35 cellular contexts compared by ENCODE assay signal in the genomic region with DNA sequence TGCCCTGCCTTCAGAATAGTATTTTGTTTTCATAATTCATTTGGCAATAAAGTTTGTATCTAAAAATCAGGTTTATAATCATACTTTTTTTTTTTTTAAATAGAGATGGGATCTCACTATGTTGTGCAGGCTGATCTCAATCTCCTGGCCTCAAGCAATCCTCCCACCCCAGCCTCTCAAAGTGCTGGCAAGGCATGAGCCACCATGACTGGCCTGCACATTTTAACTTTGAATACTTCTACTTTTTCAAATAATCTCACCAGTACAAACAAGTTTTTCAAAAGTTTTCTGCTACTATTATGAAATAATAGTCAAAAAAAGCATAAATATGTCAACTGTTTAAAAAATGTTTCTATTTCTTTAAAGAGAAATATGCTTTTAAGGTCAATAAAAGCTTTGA.
"Had no signal": no experiment of that assay in that cellular context is flagged by ENCODE, and none has a peak within 500 bp of the region (broad histone marks: within the 10 kb centered on the region; RNA-seq: fewer than 3 reads in every experiment).

No MANE protein-coding gene starts in this region.

- H3K4me1 Mint-ChIP-seq: activated B cell treated with CpG ODN at 0.5 μM for 24 hours; activated naive CD4-positive, alpha-beta T cell treated with anti-CD3 and anti-CD28 coated beads, Interleukin-2, amount 50 U/mL, for 24 hours; activated naive CD8-positive, alpha-beta T cell treated with anti-CD3 and anti-CD28 coated beads for 36 hours; activated naive CD8-positive, alpha-beta T cell treated with anti-CD3 and anti-CD28 coated beads, Interleukin-2, amount 50 U/mL, for 24 hours had no signal

- H3K9me3 ChIP-seq: adrenal gland, esophagus squamous epithelium, gastroesophageal sphincter, heart right ventricle had no signal

- H3K27me3 ChIP-seq: adrenal gland, brain microvascular endothelial cell, esophagus squamous epithelium, gastroesophageal sphincter had no signal

- H3K4me3 ChIP-seq: adrenal gland, esophagus squamous epithelium, gastroesophageal sphincter, heart right ventricle had no signal

- H3K36me3 Mint-ChIP-seq: activated naive CD8-positive, alpha-beta T cell treated with anti-CD3 and anti-CD28 coated beads for 36 hours had no signal

- H3K4me3 Mint-ChIP-seq: activated B cell treated with CpG ODN at 0.5 μM for 24 hours; activated CD8-positive, alpha-beta T cell treated with anti-CD3 and anti-CD28 coated beads for 36 hours; activated naive CD4-positive, alpha-beta T cell treated with anti-CD3 and anti-CD28 coated beads for 36 hours; activated naive CD4-positive, alpha-beta T cell treated with anti-CD3 and anti-CD28 coated beads, Interleukin-2, amount 50 U/mL, for 24 hours; activated naive CD8-positive, alpha-beta T cell treated with anti-CD3 and anti-CD28 coated beads for 36 hours; activated naive CD8-positive, alpha-beta T cell treated with anti-CD3 and anti-CD28 coated beads, Interleukin-2, amount 50 U/mL, for 24 hours; activated T-cell treated with anti-CD3 and anti-CD28 coated beads, Interleukin-2, amount 50 U/mL, for 4 hours; activated T-helper 17 cell treated with anti-CD3 and anti-CD28 coated beads, Interleukin-2, amount 50 U/mL, for 72 hours; central memory CD8-positive, alpha-beta T cell; effector memory CD8-positive, alpha-beta T cell; T-cell; T-helper 1 cell treated with Interleukin-12 subunit alpha and Interleukin-12 subunit beta and Interleukin-4 antibody, amounts not matched to agents 30 μg/mL and 1 μg/mL, for 36 hours; T-helper 2 cell treated with Interferon-gamma antibody and Interleukin-4, amounts not matched to agents 5 μg/mL and 100 μg/mL, for 36 hours had no signal

- H3K27ac Mint-ChIP-seq: activated B cell treated with CpG ODN at 0.5 μM for 24 hours; activated CD8-positive, alpha-beta T cell treated with anti-CD3 and anti-CD28 coated beads for 36 hours; activated naive CD4-positive, alpha-beta T cell treated with anti-CD3 and anti-CD28 coated beads for 36 hours; activated naive CD4-positive, alpha-beta T cell treated with anti-CD3 and anti-CD28 coated beads, Interleukin-2, amount 50 U/mL, for 24 hours; activated naive CD8-positive, alpha-beta T cell treated with anti-CD3 and anti-CD28 coated beads for 36 hours; activated naive CD8-positive, alpha-beta T cell treated with anti-CD3 and anti-CD28 coated beads, Interleukin-2, amount 50 U/mL, for 24 hours; activated T-helper 17 cell treated with anti-CD3 and anti-CD28 coated beads, Interleukin-2, amount 50 U/mL, for 72 hours; T-cell; T-helper 1 cell treated with Interleukin-12 subunit alpha and Interleukin-12 subunit beta and Interleukin-4 antibody, amounts not matched to agents 30 μg/mL and 1 μg/mL, for 36 hours; T-helper 2 cell treated with Interferon-gamma antibody and Interleukin-4, amounts not matched to agents 5 μg/mL and 100 μg/mL, for 36 hours had no signal

- H3K27me3 Mint-ChIP-seq: activated B cell treated with CpG ODN at 0.5 μM for 24 hours; activated CD8-positive, alpha-beta T cell treated with anti-CD3 and anti-CD28 coated beads for 36 hours; activated naive CD4-positive, alpha-beta T cell treated with anti-CD3 and anti-CD28 coated beads, Interleukin-2, amount 50 U/mL, for 24 hours; activated naive CD8-positive, alpha-beta T cell treated with anti-CD3 and anti-CD28 coated beads for 36 hours; activated naive CD8-positive, alpha-beta T cell treated with anti-CD3 and anti-CD28 coated beads, Interleukin-2, amount 50 U/mL, for 24 hours; activated T-helper 17 cell treated with anti-CD3 and anti-CD28 coated beads, Interleukin-2, amount 50 U/mL, for 72 hours; central memory CD8-positive, alpha-beta T cell; effector memory CD8-positive, alpha-beta T cell; T-cell had no signal

- H3K4me1 ChIP-seq: adrenal gland, esophagus squamous epithelium, gastroesophageal sphincter had no signal

- H3K36me3 ChIP-seq: adrenal gland, brain microvascular endothelial cell, gastroesophageal sphincter, WERI-Rb-1 had no signal

- FAIRE-seq: bronchial epithelial cell, endothelial cell of umbilical vein had no signal

- H3K27ac ChIP-seq: adrenal gland, brain microvascular endothelial cell, epithelial cell of prostate, esophagus squamous epithelium, gastroesophageal sphincter, heart right ventricle, WERI-Rb-1 had no signal

- DNase-seq: activated B cell treated with CpG ODN at 0.5 μM for 24 hours; activated CD4-positive, alpha-beta T cell treated with anti-CD3 and anti-CD28 coated beads for 48 hours; activated CD4-positive, alpha-beta T cell treated with anti-CD3 and anti-CD28 coated beads, Interleukin-2, amount 50 U/mL, for 1 hour; activated CD4-positive, alpha-beta T cell treated with anti-CD3 and anti-CD28 coated beads, Interleukin-2, amount 50 U/mL, for 48 hours; activated CD8-positive, alpha-beta memory T cell treated with anti-CD3 and anti-CD28 coated beads for 24 hours; activated CD8-positive, alpha-beta T cell treated with anti-CD3 and anti-CD28 coated beads for 36 hours; activated effector memory CD4-positive, alpha-beta T cell treated with anti-CD3 and anti-CD28 coated beads, Interleukin-2, amount 50 U/mL, for 16 hours; activated naive CD4-positive, alpha-beta T cell treated with anti-CD3 and anti-CD28 coated beads for 36 hours; activated naive CD8-positive, alpha-beta T cell treated with anti-CD3 and anti-CD28 coated beads for 36 hours; activated naive CD8-positive, alpha-beta T cell treated with anti-CD3 and anti-CD28 coated beads, Interleukin-2, amount 50 U/mL, for 24 hours; activated T-cell treated with anti-CD3 and anti-CD28 coated beads, Interleukin-2, amount 50 U/mL, for 4 hours; adrenal gland; amygdala; aorta; brain microvascular endothelial cell; cortex of kidney; dermis blood vessel endothelial cell; effector CD4-positive, alpha-beta T cell; effector memory CD8-positive, alpha-beta T cell; esophagus squamous epithelium; foreskin melanocyte; heart right ventricle; T-cell; T1000; WERI-Rb-1 had no signal

- ATAC-seq: activated CD4-positive, CD25-positive, alpha-beta regulatory T cell treated with anti-CD3 and anti-CD28 coated beads, Interleukin-2, amount 50 U/mL, for 24 hours; activated CD8-positive, alpha-beta T cell treated with anti-CD3 and anti-CD28 coated beads for 36 hours; activated naive CD8-positive, alpha-beta T cell treated with anti-CD3 and anti-CD28 coated beads, Interleukin-2, amount 50 U/mL, for 24 hours; activated T-cell treated with anti-CD3 and anti-CD28 coated beads, Interleukin-2, amount 50 U/mL, for 4 hours; activated T-helper 17 cell treated with anti-CD3 and anti-CD28 coated beads, Interleukin-2, amount 50 U/mL, for 72 hours; effector memory CD8-positive, alpha-beta T cell; gastroesophageal sphincter; heart right ventricle; T-cell had no signal

- H3K9me3 Mint-ChIP-seq: activated B cell treated with CpG ODN at 0.5 μM for 24 hours; activated CD8-positive, alpha-beta T cell treated with anti-CD3 and anti-CD28 coated beads for 36 hours; activated naive CD4-positive, alpha-beta T cell treated with anti-CD3 and anti-CD28 coated beads for 36 hours; activated naive CD4-positive, alpha-beta T cell treated with anti-CD3 and anti-CD28 coated beads, Interleukin-2, amount 50 U/mL, for 24 hours; activated naive CD8-positive, alpha-beta T cell treated with anti-CD3 and anti-CD28 coated beads for 36 hours; activated naive CD8-positive, alpha-beta T cell treated with anti-CD3 and anti-CD28 coated beads, Interleukin-2, amount 50 U/mL, for 24 hours; activated T-cell treated with anti-CD3 and anti-CD28 coated beads, Interleukin-2, amount 50 U/mL, for 4 hours; activated T-helper 17 cell treated with anti-CD3 and anti-CD28 coated beads, Interleukin-2, amount 50 U/mL, for 72 hours; central memory CD8-positive, alpha-beta T cell; effector memory CD8-positive, alpha-beta T cell; T-cell; T-helper 1 cell treated with Interleukin-12 subunit alpha and Interleukin-12 subunit beta and Interleukin-4 antibody, amounts not matched to agents 30 μg/mL and 1 μg/mL, for 36 hours; T-helper 2 cell treated with Interferon-gamma antibody and Interleukin-4, amounts not matched to agents 5 μg/mL and 100 μg/mL, for 36 hours had no signal
